34 cellular contexts compared by ENCODE assay signal in the genomic region with DNA sequence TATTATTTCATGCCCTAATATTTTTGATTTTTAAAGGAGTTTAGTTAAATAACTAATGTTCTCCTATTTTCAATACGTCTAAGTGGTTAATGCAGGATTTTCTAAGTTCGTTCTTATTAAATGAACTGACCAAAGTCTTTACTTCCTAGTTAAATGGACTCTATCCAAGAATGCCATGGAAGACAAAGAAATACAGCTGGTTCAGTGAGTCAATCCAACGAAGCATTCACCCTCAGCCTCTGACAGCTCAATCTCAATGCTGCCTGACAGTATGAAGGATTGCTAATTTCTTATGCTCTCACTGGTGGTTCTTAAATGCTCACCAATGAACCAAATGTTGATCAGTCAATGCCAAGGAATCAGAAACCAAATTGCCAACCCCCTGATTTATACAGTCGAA.
DNase-seq lines count a peak whose midpoint lies in the region; ATAC-seq and TF ChIP-seq lines count a peak whose summit lies in the region.
"Had no signal": no experiment of that assay in that cellular context is flagged by ENCODE, and none has a peak within 500 bp of the region (broad histone marks: within the 10 kb centered on the region; RNA-seq: fewer than 3 reads in every experiment).

No MANE protein-coding gene starts in this region.

- DNase-seq in Daoy (ENCODE audit: low read depth) (peak; percentile 26), RPMI7951 (ENCODE audit: low read depth) (peak; percentile 8), epithelial cell of proximal tubule (ENCODE audit: low read depth) (peak; percentile 40), SHP77 treated with DMSO at 0.1 percent for 48 hours (lab: John Stamatoyannopoulos, UW) (no peak), AML-193 (lab: John Stamatoyannopoulos, UW) (no peak), upper lobe of left lung (no peak)
- DNase-seq in CD8-positive, alpha-beta T cell: no peak
- DNase-seq: 8988T; activated CD4-positive, alpha-beta memory T cell treated with anti-CD3 and anti-CD28 coated beads, Interleukin-2, amount 10 ng/mL, durations not matched to agents 7 days and 5 days; activated CD4-positive, CD25-positive, alpha-beta regulatory T cell treated with anti-CD3 and anti-CD28 coated beads, Interleukin-2, amount 50 U/mL, for 72 hours; activated CD8-positive, alpha-beta memory T cell treated with anti-CD3 and anti-CD28 coated beads, Interleukin-2, amount 50 U/mL, for 4 hours; activated naive CD4-positive, alpha-beta T cell treated with Interleukin-2 at 50 U/mL for 16 hours; adrenal gland; DND-41; effector CD8-positive, alpha-beta T cell; erythroblast; heart left ventricle; kidney; MG63; natural killer cell; NCI-H2029 treated with DMSO at 0.1 percent for 48 hours; NCI-H526 treated with DMSO at 0.1 percent for 48 hours; ovary; PC-9; Right ventricle myocardium superior; small intestine; stimulated activated naive B cell treated with anti-CD40 and anti-IgM and Interleukin-4, amounts not matched to agents 10 μg/mL and 1 μg/mL and 100 μg/mL, for 72 hours; substantia nigra; upper lobe of right lung had no signal

- H3K36me3 Mint-ChIP-seq in CD8-positive, alpha-beta T cell: no peaks in the 10 kb centered on the region
- H3K36me3 Mint-ChIP-seq: CD14-positive monocyte; natural killer cell; stimulated activated naive B cell treated with anti-CD40 and anti-IgM and Interleukin-4, amounts not matched to agents 10 μg/mL and 1 μg/mL and 100 μg/mL, for 72 hours had no signal

- H3K27ac Mint-ChIP-seq in CD8-positive, alpha-beta T cell: no peak overlapping the region
- H3K27ac Mint-ChIP-seq: activated CD4-positive, alpha-beta memory T cell treated with anti-CD3 and anti-CD28 coated beads, Interleukin-2, amount 10 ng/mL, durations not matched to agents 7 days and 5 days; CD14-positive monocyte; GM23338; natural killer cell; stimulated activated naive B cell treated with anti-CD40 and anti-IgM and Interleukin-4, amounts not matched to agents 10 μg/mL and 1 μg/mL and 100 μg/mL, for 72 hours had no signal

- H4K20me1 ChIP-seq in neural cell (ENCODE audit: insufficient read depth): no peaks in the 10 kb centered on the region

- no peaks in the 10 kb centered on the region for H3K79me2 ChIP-seq in neural cell (replicated peaks; ENCODE audit: insufficient read depth, low read length)

- TF ChIP-seq RAD21 in neural cell (conservative IDR thresholded peaks at IDR 0.05): no peak

- POLR2A ChIA-PET in CD8-positive, alpha-beta T cell (lab: Charles Lee): no interaction called here

- H3K9me3 ChIP-seq in neural cell (ENCODE audit: low read length): no peaks in the 10 kb centered on the region
- H3K9me3 ChIP-seq in CD8-positive, alpha-beta T cell (ENCODE audit: low read length): no peaks in the 10 kb centered on the region
- H3K9me3 ChIP-seq in upper lobe of left lung: no peaks in the 10 kb centered on the region
- H3K9me3 ChIP-seq: adrenal gland, breast epithelium, heart left ventricle, MG63, ovary, upper lobe of right lung had no signal

- ATAC-seq in CD8-positive, alpha-beta T cell: no peak
- ATAC-seq in upper lobe of left lung (ENCODE audit: low FRiP score in 2 of 2): no peak
- ATAC-seq: GM23338; heart left ventricle; natural killer cell; stimulated activated naive B cell treated with anti-CD40 and anti-IgM and Interleukin-4, amounts not matched to agents 10 μg/mL and 1 μg/mL and 100 μg/mL, for 72 hours; upper lobe of right lung had no signal

- H3K9ac ChIP-seq in neural cell (ENCODE audit: low read length): no peak overlapping the region

- no peaks in the 10 kb centered on the region for H3F3A ChIP-seq in neural cell (ENCODE audit: insufficient read depth, low read length, poor library complexity, severe bottlenecking)

- no peak overlapping the region for H2AFZ ChIP-seq in neural cell (ENCODE audit: low read depth, low read length)
- H2AFZ ChIP-seq: GM23338, PC-9 had no signal

- no peaks in the 10 kb centered on the region for H3K9me3 Mint-ChIP-seq in CD8-positive, alpha-beta T cell
- H3K9me3 Mint-ChIP-seq: activated CD4-positive, alpha-beta memory T cell treated with anti-CD3 and anti-CD28 coated beads, Interleukin-2, amount 10 ng/mL, durations not matched to agents 7 days and 5 days; GM23338; natural killer cell; stimulated activated naive B cell treated with anti-CD40 and anti-IgM and Interleukin-4, amounts not matched to agents 10 μg/mL and 1 μg/mL and 100 μg/mL, for 72 hours had no signal

- no peaks in the 10 kb centered on the region for H3K4me1 ChIP-seq in CD8-positive, alpha-beta T cell (ENCODE audit: insufficient read depth, low read length)
- H3K4me1 ChIP-seq in upper lobe of left lung: peaks cover 0 to 18% (median 4%) of the 10 kb centered on the region in 4 donors
- H3K4me1 ChIP-seq: adrenal gland, breast epithelium, upper lobe of right lung had no signal

- no peak for TF ChIP-seq EP300 in neural cell (conservative IDR thresholded peaks at IDR 0.05; ENCODE audit: poor library complexity, severe bottlenecking)
- TF ChIP-seq EP300 in upper lobe of left lung (IDR thresholded peaks at IDR 0.05): no peak

- H3K4me3 Mint-ChIP-seq in CD8-positive, alpha-beta T cell: no peak overlapping the region
- H3K4me3 Mint-ChIP-seq: activated CD4-positive, alpha-beta memory T cell treated with anti-CD3 and anti-CD28 coated beads, Interleukin-2, amount 10 ng/mL, durations not matched to agents 7 days and 5 days; CD14-positive monocyte; GM23338; natural killer cell; stimulated activated naive B cell treated with anti-CD40 and anti-IgM and Interleukin-4, amounts not matched to agents 10 μg/mL and 1 μg/mL and 100 μg/mL, for 72 hours had no signal

- H3K27ac ChIP-seq in neural cell (ENCODE audit: low read length): no peak overlapping the region
- H3K27ac ChIP-seq in CD8-positive, alpha-beta T cell (ENCODE audit: low read depth, low read length): no peak overlapping the region
- no peak overlapping the region for H3K27ac ChIP-seq in upper lobe of left lung
- H3K27ac ChIP-seq: adrenal gland, breast epithelium, heart left ventricle, ovary, PC-9, upper lobe of right lung had no signal

- no peak for TF ChIP-seq POLR2A in upper lobe of left lung (IDR thresholded peaks at IDR 0.05)

- H3K36me3 ChIP-seq in neural cell (ENCODE audit: insufficient read depth, low read length) (no peaks in the 10 kb centered on the region), upper lobe of left lung (no peaks in the 10 kb centered on the region)
- no peaks in the 10 kb centered on the region for H3K36me3 ChIP-seq in CD8-positive, alpha-beta T cell (ENCODE audit: insufficient read depth, low read length)
- H3K36me3 ChIP-seq: adrenal gland, breast epithelium, heart left ventricle, MG63, ovary, upper lobe of right lung had no signal

- 74 to 76% methylated on average over 4 of the region's 4 CpGs for WGBS in upper lobe of left lung, 2 donors

- H3K4me1 Mint-ChIP-seq in CD8-positive, alpha-beta T cell (ENCODE audit: low read depth): no peaks in the 10 kb centered on the region
- H3K4me1 Mint-ChIP-seq: activated CD4-positive, alpha-beta memory T cell treated with anti-CD3 and anti-CD28 coated beads, Interleukin-2, amount 10 ng/mL, durations not matched to agents 7 days and 5 days; CD14-positive monocyte; natural killer cell; stimulated activated naive B cell treated with anti-CD40 and anti-IgM and Interleukin-4, amounts not matched to agents 10 μg/mL and 1 μg/mL and 100 μg/mL, for 72 hours had no signal

- peak overlapping the region; percentile 8 for H3K4me2 ChIP-seq in neural cell (ENCODE audit: low read length)
- H3K4me2 ChIP-seq: GM23338, PC-9 had no signal

- no peaks in the 10 kb centered on the region for H3K9me2 ChIP-seq in neural cell (ENCODE audit: insufficient read depth, low read length)

- intact Hi-C loops in CD8-positive, alpha-beta T cell (cut with DNase I, micrococcal nuclease): no loop called here

- H3K4me3 ChIP-seq in epithelial cell of proximal tubule (ENCODE audit: low read depth, low read length): no peak overlapping the region
- no peak overlapping the region for H3K4me3 ChIP-seq in neural cell (ENCODE audit: low read length)
- no peak overlapping the region for H3K4me3 ChIP-seq in CD8-positive, alpha-beta T cell (ENCODE audit: low read depth, low read length)
- H3K4me3 ChIP-seq in upper lobe of left lung: no peak overlapping the region
- H3K4me3 ChIP-seq: adrenal gland, breast epithelium, GM23338, heart left ventricle, lung, MG63, ovary, PC-9, upper lobe of right lung had no signal

- H3K27me3 ChIP-seq in neural cell (ENCODE audit: insufficient read depth, low read depth, low read length): no peaks in the 10 kb centered on the region
- H3K27me3 ChIP-seq in CD8-positive, alpha-beta T cell (ENCODE audit: insufficient read depth, low read length): no peaks in the 10 kb centered on the region
- H3K27me3 ChIP-seq in upper lobe of left lung: no peaks in the 10 kb centered on the region
- H3K27me3 ChIP-seq: adrenal gland, breast epithelium, heart left ventricle, MG63, ovary, upper lobe of right lung had no signal

- TF ChIP-seq CTCF in epithelial cell of proximal tubule (conservative IDR thresholded peaks at IDR 0.05; ENCODE audit: low read depth, low read length) (no peak), neural cell (IDR thresholded peaks at IDR 0.05; ENCODE audit: poor library complexity, severe bottlenecking) (no peak), upper lobe of left lung (IDR thresholded peaks at IDR 0.05) (no peak)
- no peak for TF ChIP-seq CTCF in CD8-positive, alpha-beta T cell (IDR thresholded peaks at IDR 0.05)

- CTCF ChIA-PET in CD8-positive, alpha-beta T cell (lab: Charles Lee): no interaction called here

- no peaks in the 10 kb centered on the region for H3K27me3 Mint-ChIP-seq in CD8-positive, alpha-beta T cell (ENCODE audit: low read depth)
- H3K27me3 Mint-ChIP-seq: stimulated activated naive B cell treated with anti-CD40 and anti-IgM and Interleukin-4, amounts not matched to agents 10 μg/mL and 1 μg/mL and 100 μg/mL, for 72 hours had no signal

TF ChIP-seq in neural cell, 6 proteins besides CTCF, POLR2A, EP300 and RAD21 (continues in another document):
- peak; percentile 28 for TF ChIP-seq POLR2AphosphoS5 (IDR thresholded peaks at IDR 0.05)

Comparison
In these comparisons a context has a peak if more than half of its experiments do, and no peak if none do; other contexts are left out.
1. DNase-seq: peak in Daoy (single experiment), RPMI7951 (single experiment) and epithelial cell of proximal tubule (single experiment); none in SHP77 treated with DMSO at 0.1 percent for 48 hours (single experiment), AML-193 (0 of 2), CD8-positive, alpha-beta T cell (0 of 7) and upper lobe of left lung (0 of 2).